In genomic region chr5:140602165-140602564, GRCh38 we compare ENCODE assay signal across 1 cellular context.
A peak's percentile ranks its signal among the peaks of the same experiment; 100 is the strongest.
TF ChIP-seq lines count a peak whose summit lies in the region.

No MANE protein-coding gene starts in this region.

TF ChIP-seq in GM12878, 131 proteins besides CTCF, POLR2A, EP300 and RAD21:
- TF ChIP-seq WRNIP1 (IDR thresholded peaks at IDR 0.05; ENCODE audit: borderline replicate concordance, low read depth, low read length) (no peak), IRF3 (IDR thresholded peaks at IDR 0.05) (no peak), SUPT20H (IDR thresholded peaks at IDR 0.05; ENCODE audit: borderline replicate concordance, control insufficient read depth, low read depth, low read length) (no peak), NFIC (IDR thresholded peaks at IDR 0.05; ENCODE audit: low read depth, low read length) (no peak), ATF7 (IDR thresholded peaks at IDR 0.05; ENCODE audit: low read depth) (0 out of 2 replicates have a peak, but pooled peaks have one; percentile 24), BMI1 (IDR thresholded peaks at IDR 0.05; ENCODE audit: borderline replicate concordance) (no peak), BHLHE40 (IDR thresholded peaks at IDR 0.05; ENCODE audit: borderline replicate concordance in 1 of 2, low read depth in 2 of 2, low read length in 1 of 2) (peak in 1 of 2 experiments; percentile 31; a peak in 1 of 4 replicates), NBN (IDR thresholded peaks at IDR 0.05) (no peak)
